In genomic region chr5:37197340-37198050, GRCh38 we compare ENCODE assay signal across 8 cellular contexts. TPM values are rescaled to one million over a fixed set of nuclear protein-coding genes. Genes with fewer than 3 reads are reported as not detected.
DNase-seq lines count a peak whose midpoint lies in the region; ATAC-seq and FAIRE-seq lines count a peak whose summit lies in the region.

No MANE protein-coding gene starts in this region.

- H3K9me3 Mint-ChIP-seq in activated CD4-positive, alpha-beta T cell treated with anti-CD3 and anti-CD28 coated beads for 36 hours (ENCODE audit: low read depth): no peaks in the 10 kb centered on the region

- H3K4me3 ChIP-seq in mononuclear cell (ENCODE audit: low read length): peak overlapping the region; percentile 16

- intact Hi-C loops in activated CD4-positive, alpha-beta T cell treated with anti-CD3 and anti-CD28 coated beads for 36 hours (cut with DNase I, micrococcal nuclease): loop anchor here in 1 of 2 experiments (5.0 kb wide), 1 partner anchor 85 kb away; no protein-coding TSS in a partner anchor

- H3K36me3 Mint-ChIP-seq in activated CD4-positive, alpha-beta T cell treated with anti-CD3 and anti-CD28 coated beads for 36 hours (ENCODE audit: low read depth): peaks cover 11% of the 10 kb centered on the region

- H3K27me3 Mint-ChIP-seq in activated CD4-positive, alpha-beta T cell treated with anti-CD3 and anti-CD28 coated beads for 36 hours: no peaks in the 10 kb centered on the region

- H3K4me1 Mint-ChIP-seq in activated CD4-positive, alpha-beta T cell treated with anti-CD3 and anti-CD28 coated beads for 36 hours: peaks cover 20% of the 10 kb centered on the region

- H3K4me3 Mint-ChIP-seq in activated CD4-positive, alpha-beta T cell treated with anti-CD3 and anti-CD28 coated beads for 36 hours: peak overlapping the region; percentile 9

- no peak for DNase-seq in activated CD4-positive, alpha-beta T cell treated with anti-CD3 and anti-CD28 coated beads for 36 hours
- no peak for DNase-seq in activated CD4-positive, alpha-beta T cell treated with anti-CD3 and anti-CD28 coated beads, Interleukin-2, amount 50 U/mL, for 48 hours
- DNase-seq in RCC 7860 (ENCODE audit: low spot score) (no peak), nucleus accumbens (lab: John Stamatoyannopoulos, UW) (no peak), NCI-H748 treated with DMSO at 0.1 percent for 48 hours (lab: John Stamatoyannopoulos, UW) (no peak)
- DNase-seq in activated CD8-positive, alpha-beta memory T cell treated with anti-CD3 and anti-CD28 coated beads, Interleukin-2, amount 50 U/mL, for 4 hours: no peak

- peaks cover 17% of the 10 kb centered on the region for H3K4me1 ChIP-seq in mononuclear cell (ENCODE audit: insufficient read depth, low read length)

- H3K27ac Mint-ChIP-seq in activated CD4-positive, alpha-beta T cell treated with anti-CD3 and anti-CD28 coated beads for 36 hours: peak overlapping the region; percentile 5

- CTCF ChIA-PET in activated CD4-positive, alpha-beta T cell treated with anti-CD3 and anti-CD28 coated beads for 36 hours (lab: Charles Lee): no interaction called here

- FAIRE-seq in RCC 7860 (lab: Jason Lieb, UNC): peak; percentile 14

- POLR2A ChIA-PET in activated CD4-positive, alpha-beta T cell treated with anti-CD3 and anti-CD28 coated beads for 36 hours (lab: Charles Lee): no interaction called here

- no peaks in the 10 kb centered on the region for H3K27me3 ChIP-seq in mononuclear cell (ENCODE audit: insufficient read depth, low read length)

- peak; percentile 60 for ATAC-seq in activated CD4-positive, alpha-beta T cell treated with anti-CD3 and anti-CD28 coated beads for 36 hours
- peak; percentile 90 for ATAC-seq in HG02885 (IDR thresholded peaks at IDR 0.05; ENCODE audit: poor library complexity, unreplicated experiment)

- H3K9me3 ChIP-seq in mononuclear cell (ENCODE audit: low read depth, low read length): no peaks in the 10 kb centered on the region

RNA-seq across cellular contexts. Expression of gene CPLANE1, which starts 51.7 kb away (rescaled TPM):
- total RNA-seq in activated CD4-positive, alpha-beta T cell treated with anti-CD3 and anti-CD28 coated beads for 36 hours: 1 to 10 TPM; 6.2 to 7.4 TPM
- total RNA-seq in mononuclear cell: 6.5 TPM
